21 cellular contexts compared by ENCODE assay signal in genomic region chr6:161522286-161522685, GRCh38.
A peak's percentile ranks its signal among the peaks of the same experiment; 100 is the strongest.
DNase-seq lines count a peak whose midpoint lies in the region; TF ChIP-seq lines count a peak whose summit lies in the region.
"Had no signal": no experiment of that assay in that cellular context is flagged by ENCODE, and none has a peak within 500 bp of the region (broad histone marks: within the 10 kb centered on the region; RNA-seq: fewer than 3 reads in every experiment).

No MANE protein-coding gene starts in this region.

- no peaks in the 10 kb centered on the region for H3K79me2 ChIP-seq in neural cell (replicated peaks; ENCODE audit: insufficient read depth, low read length)

- no peak overlapping the region for H2AFZ ChIP-seq in neural cell (ENCODE audit: low read depth, low read length)

- WGBS in esophagus muscularis mucosa = 96% methylated on average over 4 of the region's 4 CpGs

- no peak for TF ChIP-seq CTCF in neural cell (IDR thresholded peaks at IDR 0.05; ENCODE audit: poor library complexity, severe bottlenecking)
- no peak for TF ChIP-seq CTCF in esophagus muscularis mucosa (IDR thresholded peaks at IDR 0.05)
- TF ChIP-seq CTCF in GM13976 (IDR thresholded peaks at IDR 0.05; ENCODE audit: borderline replicate concordance, control extremely low read depth, extremely low read depth, insufficient read depth, missing control alignments) = no peak

- H3K9me2 ChIP-seq in neural cell (ENCODE audit: insufficient read depth, low read length) = no peaks in the 10 kb centered on the region

- H3K4me2 ChIP-seq in neural cell (ENCODE audit: low read length) = no peak overlapping the region
- H3K4me2 ChIP-seq: BLaER1 had no signal

- H4K20me1 ChIP-seq in neural cell (ENCODE audit: insufficient read depth) = no peaks in the 10 kb centered on the region
- H4K20me1 ChIP-seq: BLaER1 had no signal

- no peak overlapping the region for H3K9ac ChIP-seq in neural cell (ENCODE audit: low read length)
- H3K9ac ChIP-seq: BLaER1 had no signal

- TF ChIP-seq EP300 in neural cell (conservative IDR thresholded peaks at IDR 0.05; ENCODE audit: poor library complexity, severe bottlenecking) = no peak
- TF ChIP-seq EP300 in esophagus muscularis mucosa (IDR thresholded peaks at IDR 0.05) = no peak

- no peak overlapping the region for H3K27ac ChIP-seq in neural cell (ENCODE audit: low read length)
- H3K27ac ChIP-seq in esophagus muscularis mucosa (replicated peaks in 1 of 4) = no peak overlapping the region
- H3K27ac ChIP-seq: BLaER1 had no signal

- H3K9me3 ChIP-seq in neural cell (ENCODE audit: low read length) (no peaks in the 10 kb centered on the region), esophagus muscularis mucosa (peaks cover 0 to 6% (median 0%) of the 10 kb centered on the region in 4 donors)
- H3K9me3 ChIP-seq: BE2C had no signal

- H3K4me3 ChIP-seq in neural cell (ENCODE audit: low read length) = no peak overlapping the region
- H3K4me3 ChIP-seq in esophagus muscularis mucosa = no peak overlapping the region
- H3K4me3 ChIP-seq: BLaER1 had no signal

- in situ Hi-C loops in G401 (cut with HindIII; ENCODE audit: low sequenced_read_pairs) (no loop called here), GM13976 (cut with MboI; ENCODE audit: low sequenced_read_pairs, unreplicated experiment) (no loop called here)

- DNase-seq in G401 (ENCODE audit: low spot score) = peak; percentile 78
- DNase-seq in cerebellar cortex (ENCODE audit: low spot score) = peak; percentile 72
- no peak for DNase-seq in esophagus muscularis mucosa (ENCODE audit: extremely low spot score)
- no peak for DNase-seq in GM13976 (ENCODE audit: low spot score)
- DNase-seq in effector CD8-positive, alpha-beta T cell (lab: John Stamatoyannopoulos, UW) = no peak
- DNase-seq: 8988T; ACHN; BE2C; CD4-positive, alpha-beta memory T cell; CD4-positive, CD25-positive, alpha-beta regulatory T cell; CD8-positive, alpha-beta memory T cell; COR-L47; DMS 273 treated with DMSO at 0.1 percent for 48 hours; DMS153; DMS53; DMS79; DND-41; EL; GF-D8 had no signal

- no peaks in the 10 kb centered on the region for H3K4me1 ChIP-seq in esophagus muscularis mucosa
- H3K4me1 ChIP-seq: BE2C, BLaER1 had no signal

- H3K27me3 ChIP-seq in neural cell (ENCODE audit: insufficient read depth, low read depth, low read length) (no peaks in the 10 kb centered on the region), esophagus muscularis mucosa (no peaks in the 10 kb centered on the region)
- H3K27me3 ChIP-seq: BE2C, BLaER1 had no signal

- intact Hi-C loops in esophagus muscularis mucosa (cut with DNase I) = no loop called here

- TF ChIP-seq POLR2A in esophagus muscularis mucosa (IDR thresholded peaks at IDR 0.05; ENCODE audit: low read depth) = no peak

- H3K36me3 ChIP-seq in neural cell (ENCODE audit: insufficient read depth, low read length) = no peaks in the 10 kb centered on the region
- H3K36me3 ChIP-seq in esophagus muscularis mucosa = no peaks in the 10 kb centered on the region
- H3K36me3 ChIP-seq: BE2C, BLaER1 had no signal

- TF ChIP-seq RAD21 in neural cell (conservative IDR thresholded peaks at IDR 0.05) = no peak

- H3F3A ChIP-seq in neural cell (ENCODE audit: insufficient read depth, low read length, poor library complexity, severe bottlenecking) = no peaks in the 10 kb centered on the region

TF ChIP-seq in neural cell, 6 proteins besides CTCF, POLR2A, EP300 and RAD21:
- TF ChIP-seq POLR2AphosphoS5 (IDR thresholded peaks at IDR 0.05) = peak; percentile 38
- TF ChIP-seq MXI1 (conservative IDR thresholded peaks at IDR 0.05; ENCODE audit: poor library complexity, severe bottlenecking) = no peak
TF ChIP-seq in neural cell: peak in this region for 1.

Comparison
In these comparisons a context has a peak if more than half of its experiments do, and no peak if none do; other contexts are left out.
1. DNase-seq: peak in G401 (single experiment) and cerebellar cortex (single experiment); none in esophagus muscularis mucosa (single experiment), GM13976 (single experiment) and effector CD8-positive, alpha-beta T cell (single experiment).